28 cellular contexts compared by ENCODE assay signal in genomic region chr7:1679966-1680730, GRCh38. TPM values are rescaled to one million over a fixed set of nuclear protein-coding genes. Genes with fewer than 3 reads are reported as not detected.
A peak's percentile ranks its signal among the peaks of the same experiment; 100 is the strongest.
DNase-seq lines count a peak whose midpoint lies in the region; ATAC-seq and TF ChIP-seq lines count a peak whose summit lies in the region.
"Had no signal": no experiment of that assay in that cellular context is flagged by ENCODE, and none has a peak within 500 bp of the region (broad histone marks: within the 10 kb centered on the region; RNA-seq: fewer than 3 reads in every experiment).

No MANE protein-coding gene starts in this region.

- ATAC-seq in HG03354 (IDR thresholded peaks at IDR 0.05; ENCODE audit: poor library complexity, severe bottlenecking, unreplicated experiment) (no peak), HG03097 (IDR thresholded peaks at IDR 0.05; ENCODE audit: low FRiP score, unreplicated experiment) (no peak)
- ATAC-seq: lower lobe of right lung, right lobe of liver had no signal

- TF ChIP-seq CTCF in GM10248 (IDR thresholded peaks at IDR 0.05; ENCODE audit: control extremely low read depth, extremely low read depth, low read depth, missing control alignments) (no peak), stomach (IDR thresholded peaks at IDR 0.05) (no peak), tibial nerve (IDR thresholded peaks at IDR 0.05) (no peak)

- no peak overlapping the region for H3K27ac ChIP-seq in stomach
- no peak overlapping the region for H3K27ac ChIP-seq in tibial nerve
- H3K27ac ChIP-seq: adrenal gland, brain microvascular endothelial cell, epithelial cell of prostate, lower lobe of right lung, right lobe of liver, thoracic aorta, WERI-Rb-1 had no signal

- H3K36me3 ChIP-seq in stomach: no peaks in the 10 kb centered on the region
- H3K36me3 ChIP-seq in tibial nerve: no peaks in the 10 kb centered on the region
- H3K36me3 ChIP-seq: adrenal gland, brain microvascular endothelial cell, lower lobe of right lung, right lobe of liver, thoracic aorta had no signal

- intact Hi-C loops in stomach (cut with DNase I; ENCODE audit: low total_unique reads): no loop called here

- WGBS in stomach, 5 donors: 87 to 94% (median 90%) methylated on average over 22 of the region's 22 CpGs
- 91 to 92% methylated on average over 22 of the region's 22 CpGs for WGBS in tibial nerve, 2 donors

- TF ChIP-seq EP300 in stomach (IDR thresholded peaks at IDR 0.05) (no peak), tibial nerve (IDR thresholded peaks at IDR 0.05) (no peak)

- H3K4me1 ChIP-seq in stomach (no peaks in the 10 kb centered on the region), tibial nerve (no peaks in the 10 kb centered on the region)
- H3K4me1 ChIP-seq: adrenal gland, lower lobe of right lung, right lobe of liver had no signal

- POLR2A ChIA-PET in GM10248 (lab: Yijun Ruan, JAX): no interaction called here

- H3K9me3 ChIP-seq in stomach (peaks cover 0 to 24% (median 18%) of the 10 kb centered on the region in 4 donors), tibial nerve (peaks cover 0 to 26% (median 9%) of the 10 kb centered on the region in 4 donors)
- H3K9me3 ChIP-seq: adrenal gland had no signal

- CTCF ChIA-PET in GM10248 (lab: Yijun Ruan, JAX): no interaction called here

- TF ChIP-seq POLR2A in stomach (IDR thresholded peaks at IDR 0.05) (no peak), tibial nerve (IDR thresholded peaks at IDR 0.05) (no peak)

- no peak overlapping the region for H3K4me3 ChIP-seq in stomach
- no peak overlapping the region for H3K4me3 ChIP-seq in tibial nerve
- H3K4me3 ChIP-seq: adrenal gland, lower lobe of right lung, right lobe of liver, thoracic aorta had no signal

- peaks cover 0 to 54% (median 9%) of the 10 kb centered on the region in 3 donors for H3K27me3 ChIP-seq in stomach
- H3K27me3 ChIP-seq in tibial nerve: peaks cover 0 to 40% of the 10 kb centered on the region in 2 donors
- H3K27me3 ChIP-seq: right lobe of liver had no signal

- DNase-seq in activated CD4-positive, alpha-beta T cell treated with anti-CD3 and anti-CD28 coated beads for 1 hour: peak; percentile 4
- no peak for DNase-seq in activated CD4-positive, alpha-beta T cell treated with anti-CD3 and anti-CD28 coated beads, Interleukin-2, amount 50 U/mL, for 4 hours
- peak; percentile 7 for DNase-seq in GM10248 (ENCODE audit: extremely low spot score)
- peak; percentile 2 for DNase-seq in iPS-NIHi11 (ENCODE audit: low spot score)
- peak; percentile 8 for DNase-seq in stomach
- DNase-seq in tibial nerve (ENCODE audit: low spot score in 2 of 2): no peak
- DNase-seq: activated naive CD4-positive, alpha-beta T cell; brain microvascular endothelial cell; effector CD4-positive, alpha-beta T cell; glutamatergic neuron; H9; KBM-7; lower lobe of right lung; NCI-H2081; NCI-H2227 treated with DMSO at 0.1 percent for 48 hours; NCI-H526 treated with DMSO at 0.1 percent for 48 hours; Right ventricle myocardium superior; stimulated activated CD4-positive, alpha-beta T cell treated with anti-CD3 and anti-CD28 coated beads, Interleukin-4, amount 100 ng/mL, for 4 hours; stimulated activated naive CD4-positive, alpha-beta T cell; T-helper 9 cell; WERI-Rb-1 had no signal

RNA-seq across cellular contexts. Expression of gene ELFN1, which starts 10.1 kb away (rescaled TPM):
- total RNA-seq in stomach: 1 to 10 TPM in 1 of 5 donors, under 1 TPM in 3, not detected in 1; 0.43 to 4.3 (median 0.50) TPM
- polyA plus RNA-seq in stomach: under 1 TPM; 0.19 to 0.76 (median 0.53) TPM
- 1 to 10 TPM in 2 of 4 donors, under 1 TPM in 2; 0.21 to 2.4 (median 1.5) TPM for total RNA-seq in tibial nerve
- total RNA-seq: MCF 10A had no signal

Comparison
In these comparisons a context has a peak if more than half of its experiments do, and no peak if none do; other contexts are left out.
1. DNase-seq: peak in activated CD4-positive, alpha-beta T cell treated with anti-CD3 and anti-CD28 coated beads for 1 hour (single experiment), GM10248 (single experiment), iPS-NIHi11 (single experiment) and stomach (single experiment); none in activated CD4-positive, alpha-beta T cell treated with anti-CD3 and anti-CD28 coated beads, Interleukin-2, amount 50 U/mL, for 4 hours (0 of 2) and tibial nerve (0 of 2).